In genomic region chr6:75424610-75425548, GRCh38 we compare ENCODE assay signal across 13 cellular contexts.
A peak's percentile ranks its signal among the peaks of the same experiment; 100 is the strongest.
DNase-seq lines count a peak whose midpoint lies in the region; ATAC-seq, FAIRE-seq and TF ChIP-seq lines count a peak whose summit lies in the region.
"Had no signal": no experiment of that assay in that cellular context is flagged by ENCODE, and none has a peak within 500 bp of the region (broad histone marks: within the 10 kb centered on the region; RNA-seq: fewer than 3 reads in every experiment).

No MANE protein-coding gene starts in this region.

- H2BK12ac ChIP-seq in H9 (ENCODE audit: insufficient read length, low read depth, low read length): no peak overlapping the region

- no peak overlapping the region for H2BK120ac ChIP-seq in H9 (ENCODE audit: low read depth, low read length, poor library complexity, severe bottlenecking)

- in situ Hi-C loops in GM23248 (cut with MboI): no loop called here

- WGBS in A549 (ENCODE audit: missing lambda C conversion rate): 57% methylated on average over 4 of the region's 4 CpGs
- WGBS in GM23248 (ENCODE audit: low coverage in 1 of 2, low lambda C conversion rate in 2 of 2, missing lambda C conversion rate in 2 of 2), 2 experiments: 63 to 64% methylated on average over 4 of the region's 4 CpGs
- WGBS in SK-N-SH (ENCODE audit: low lambda C conversion rate): 33% methylated on average over 4 of the region's 4 CpGs
- no CpG with 5 or more reads among the region's 4 CpGs for WGBS in H9 (ENCODE audit: extremely low coverage, insufficient read length, low lambda C conversion rate)

- no peaks in the 10 kb centered on the region for H3K9me3 ChIP-seq in A549
- no peaks in the 10 kb centered on the region for H3K9me3 ChIP-seq in GM23248 (ENCODE audit: low read depth)
- no peaks in the 10 kb centered on the region for H3K9me3 ChIP-seq in SK-N-SH
- H3K9me3 ChIP-seq in H9 (ENCODE audit: control insufficient read depth, low read depth, low read length): no peaks in the 10 kb centered on the region
- H3K9me3 ChIP-seq: body of pancreas, pancreas had no signal

- no peak for TF ChIP-seq RAD21 in A549 (conservative IDR thresholded peaks at IDR 0.05 in 1 of 2, IDR thresholded peaks at IDR 0.05 in 1 of 2)
- TF ChIP-seq RAD21 in SK-N-SH (IDR thresholded peaks at IDR 0.05; ENCODE audit: low read length): no peak

- no peak overlapping the region for H3K27ac Mint-ChIP-seq in H9

- peaks cover 0 to 1% of the 10 kb centered on the region in 2 experiments; a peak in 2 of 5 replicates for H3K9me3 Mint-ChIP-seq in H9
- H3K9me3 Mint-ChIP-seq: effector memory CD8-positive, alpha-beta T cell had no signal

- TF ChIP-seq CTCF in A549 (IDR thresholded peaks at IDR 0.05) (no peak), SK-N-SH (IDR thresholded peaks at IDR 0.05) (no peak), foreskin keratinocyte (conservative IDR thresholded peaks at IDR 0.05) (peak; percentile 3), H9 (conservative IDR thresholded peaks at IDR 0.05) (no peak)

- H3K4me3 Mint-ChIP-seq in H9: no peak overlapping the region
- H3K4me3 Mint-ChIP-seq: effector memory CD8-positive, alpha-beta T cell had no signal

- peak in 1 of 2 experiments; percentile 34; a peak in 2 of 6 replicates for ATAC-seq in A549
- ATAC-seq in foreskin keratinocyte: peak; percentile 81
- no peak for ATAC-seq in GM21528 (IDR thresholded peaks at IDR 0.05; ENCODE audit: low FRiP score, unreplicated experiment)
- ATAC-seq in GM21381 (IDR thresholded peaks at IDR 0.05; ENCODE audit: unreplicated experiment): no peak
- ATAC-seq: body of pancreas; effector memory CD8-positive, alpha-beta T cell; pancreas had no signal

- no peak overlapping the region for H3K14ac ChIP-seq in H9 (ENCODE audit: insufficient read depth, low read length)

- H3K36me3 ChIP-seq in GM23248 (ENCODE audit: low read depth) (no peaks in the 10 kb centered on the region), SK-N-SH (replicated peaks in 1 of 2; ENCODE audit: control insufficient read depth in 1 of 2, insufficient read depth in 2 of 2, low read length in 1 of 2) (no peaks in the 10 kb centered on the region)
- H3K36me3 ChIP-seq: pancreas had no signal

- H3K4me1 Mint-ChIP-seq in H9: peaks cover 6 to 9% of the 10 kb centered on the region in 2 experiments

- H4K20me1 ChIP-seq in GM23248 (ENCODE audit: insufficient read depth): no peaks in the 10 kb centered on the region
- no peaks in the 10 kb centered on the region for H4K20me1 ChIP-seq in SK-N-SH (ENCODE audit: insufficient read depth)
- H4K20me1 ChIP-seq in H9 (ENCODE audit: control insufficient read depth, insufficient read depth, insufficient read length): no peaks in the 10 kb centered on the region

- no peak overlapping the region for H2AK5ac ChIP-seq in H9 (ENCODE audit: insufficient read length, low read length)

- TF ChIP-seq POLR2A in A549 (IDR thresholded peaks at IDR 0.05; ENCODE audit: low read length): no peak

- H4K8ac ChIP-seq in H9 (replicated peaks; ENCODE audit: insufficient read length, low read depth, low read length): no peak overlapping the region

- H3K18ac ChIP-seq in H9 (ENCODE audit: insufficient read length, low read depth, low read length): no peak overlapping the region

- H3K27me3 ChIP-seq in GM23248 (replicated peaks; ENCODE audit: insufficient read depth) (no peaks in the 10 kb centered on the region), SK-N-SH (ENCODE audit: insufficient read depth) (no peaks in the 10 kb centered on the region), foreskin keratinocyte (no peaks in the 10 kb centered on the region), H9 (ENCODE audit: insufficient read depth, low read length) (no peaks in the 10 kb centered on the region)
- H3K27me3 ChIP-seq: body of pancreas, pancreas had no signal

- TF ChIP-seq EP300 in A549 (IDR thresholded peaks at IDR 0.05): no peak
- TF ChIP-seq EP300 in SK-N-SH (IDR thresholded peaks at IDR 0.05; ENCODE audit: borderline replicate concordance in 1 of 2, low read depth in 1 of 2, low read length in 1 of 2): peak; percentile 55 to 81; a peak in 3 of 4 replicates

- no peak overlapping the region for H2BK15ac ChIP-seq in H9 (ENCODE audit: low read depth, low read length)

- no peaks in the 10 kb centered on the region for H3K23me2 ChIP-seq in H9 (ENCODE audit: insufficient read length, low read depth, low read length, poor library complexity, severe bottlenecking)

- H3K27ac ChIP-seq in A549 (peak overlapping the region; percentile 37 to 64; a peak in 4 of 6 replicates), GM23248 (no peak overlapping the region), SK-N-SH (ENCODE audit: low read depth in 2 of 2, low read length in 1 of 2) (peak overlapping the region in 1 of 2 experiments; percentile 22; a peak in 1 of 4 replicates), foreskin keratinocyte (no peak overlapping the region), H9 (ENCODE audit: insufficient read length, low read depth, low read length) (no peak overlapping the region)
- H3K27ac ChIP-seq: body of pancreas, pancreas had no signal

- no peaks in the 10 kb centered on the region for H3K79me1 ChIP-seq in H9 (ENCODE audit: insufficient read depth, low read depth, low read length, poor library complexity, severe bottlenecking)

- H3K9ac ChIP-seq in GM23248 (no peak overlapping the region), SK-N-SH (no peak overlapping the region), H9 (ENCODE audit: extremely low read depth, insufficient read length, low read length) (no peak overlapping the region)

- H3K23ac ChIP-seq in H9 (ENCODE audit: insufficient read length, low read depth, low read length): no peak overlapping the region

- no peak overlapping the region for H3K4me3 ChIP-seq in A549
- no peak overlapping the region for H3K4me3 ChIP-seq in GM23248
- no peak overlapping the region for H3K4me3 ChIP-seq in SK-N-SH (ENCODE audit: low read depth in 2 of 2, low read length in 1 of 2)
- H3K4me3 ChIP-seq: body of pancreas, pancreas had no signal

- no peak overlapping the region for H3T11ph ChIP-seq in H9 (ENCODE audit: low read length)

- no peak for FAIRE-seq in A549 (lab: Jason Lieb, UNC)
- FAIRE-seq: pancreas had no signal

- peak overlapping the region; percentile 15; the same call in 1 of the 3 replicates for H3K4me2 ChIP-seq in A549
- H3K4me2 ChIP-seq in GM23248 (ENCODE audit: unreplicated experiment): peak overlapping the region; percentile 30
- H3K4me2 ChIP-seq in SK-N-SH: peak overlapping the region; percentile 8; the same call in 1 of the 2 replicates
- no peak overlapping the region for H3K4me2 ChIP-seq in H9 (ENCODE audit: insufficient read depth, insufficient read length, low read length)

- H3K4me1 ChIP-seq in A549 (peaks cover 46% of the 10 kb centered on the region), GM23248 (ENCODE audit: insufficient read depth) (peaks cover 20% of the 10 kb centered on the region), SK-N-SH (ENCODE audit: control insufficient read depth in 1 of 2, insufficient read depth in 2 of 2, low read depth in 1 of 2, low read length in 1 of 2) (peaks cover 0 to 19% of the 10 kb centered on the region in 2 experiments; a peak in 3 of 4 replicates), foreskin keratinocyte (peaks cover 11% of the 10 kb centered on the region), H9 (ENCODE audit: insufficient read depth, low read length) (no peaks in the 10 kb centered on the region)
- H3K4me1 ChIP-seq: body of pancreas, pancreas had no signal

- POLR2A ChIA-PET in A549 (lab: Yijun Ruan, JAX): interaction anchor here (0.6 kb wide), 1 partner anchor 71 kb away, joined by 4 read pairs; no protein-coding TSS in a partner anchor
- POLR2A ChIA-PET in SK-N-SH (lab: Yijun Ruan, JAX): no interaction called here

- peaks cover 0 to 4% (median 0%) of the 10 kb centered on the region in 3 experiments; a peak in 2 of 7 replicates for H3K36me3 Mint-ChIP-seq in H9 (ENCODE audit: insufficient read depth in 1 of 3, low read depth in 3 of 3)

- H3K4ac ChIP-seq in H9 (ENCODE audit: low read depth, low read length): no peak overlapping the region

- H3K27me3 Mint-ChIP-seq in H9 (ENCODE audit: low read depth): no peaks in the 10 kb centered on the region; the same call in 1 of the 2 replicates

- H3K79me2 ChIP-seq in GM23248 (ENCODE audit: insufficient read depth) (no peaks in the 10 kb centered on the region), SK-N-SH (ENCODE audit: insufficient read depth) (no peaks in the 10 kb centered on the region), H9 (ENCODE audit: insufficient read depth, low read length) (no peaks in the 10 kb centered on the region)

- no peak overlapping the region for H3K56ac ChIP-seq in H9 (ENCODE audit: insufficient read length, low read depth, low read length)

- H2BK5ac ChIP-seq in H9 (ENCODE audit: insufficient read length, low read length): no peak overlapping the region

- H3K9me2 ChIP-seq in GM23248 (ENCODE audit: insufficient read depth) (no peaks in the 10 kb centered on the region), SK-N-SH (no peaks in the 10 kb centered on the region)

- H2BK20ac ChIP-seq in H9 (ENCODE audit: low read depth, low read length, poor library complexity, severe bottlenecking): no peak overlapping the region

- H2AFZ ChIP-seq in GM23248 (no peak overlapping the region), SK-N-SH (ENCODE audit: low read depth) (no peak overlapping the region), H9 (ENCODE audit: low read length) (no peak overlapping the region)

- H4K91ac ChIP-seq in H9 (ENCODE audit: insufficient read length, low read depth, low read length): no peak overlapping the region

- CTCF ChIA-PET in A549 (lab: Yijun Ruan, JAX) (no interaction called here), SK-N-SH (lab: Yijun Ruan, JAX) (no interaction called here)

- DNase-seq in A549 (ENCODE audit: low read depth in 1 of 2, low spot score in 1 of 2) (no peak), GM23248 (peak; percentile 62), SK-N-SH (no peak), foreskin keratinocyte (peak in 1 of 2 donors; percentile 41), H9 (no peak)
- no peak for DNase-seq in effector CD4-positive, alpha-beta T cell
- DNase-seq: AML-193; body of pancreas; effector memory CD8-positive, alpha-beta T cell; midbrain; pancreas had no signal

- H4K5ac ChIP-seq in H9 (ENCODE audit: insufficient read length, low read depth, low read length): no peak overlapping the region

- H3F3A ChIP-seq in GM23248 (ENCODE audit: insufficient read depth): peaks cover 22% of the 10 kb centered on the region
- H3F3A ChIP-seq in SK-N-SH (replicated peaks; ENCODE audit: insufficient read depth): peaks cover 18% of the 10 kb centered on the region

TF ChIP-seq in A549, 52 proteins besides CTCF, POLR2A, EP300 and RAD21 (continues in another document):
- TF ChIP-seq TP53 (CRISPR knock-in tag; IDR thresholded peaks at IDR 0.05): no peak
- TF ChIP-seq NR3C1 (IDR thresholded peaks at IDR 0.05): no peak
- no peak for TF ChIP-seq SMC3 (IDR thresholded peaks at IDR 0.05)
- TF ChIP-seq MAFK (IDR thresholded peaks at IDR 0.05; ENCODE audit: partially characterized antibody): peak; percentile 65
- no peak for TF ChIP-seq HEYL (CRISPR knock-in tag; IDR thresholded peaks at IDR 0.05)

TF ChIP-seq in SK-N-SH, 30 proteins besides CTCF, POLR2A, EP300 and RAD21 (continues in another document):
- TF ChIP-seq YY1 (IDR thresholded peaks at IDR 0.05; ENCODE audit: low read depth): no peak
- TF ChIP-seq FOSL2 (IDR thresholded peaks at IDR 0.05; ENCODE audit: borderline replicate concordance, low read depth): peak; percentile 5; the same call in 1 of the 2 replicates
- TF ChIP-seq ELF1 (IDR thresholded peaks at IDR 0.05): no peak
- no peak for TF ChIP-seq RFX5 (IDR thresholded peaks at IDR 0.05; ENCODE audit: low read length)

Comparison
In these comparisons a context has a peak if more than half of its experiments do, and no peak if none do; other contexts are left out.
1. H3K27ac ChIP-seq: peak in A549 (2 of 2); none in GM23248 (single experiment), foreskin keratinocyte (single experiment) and H9 (single experiment).
2. Of the 12 proteins assayed by ChIP-seq in both A549 and SK-N-SH: peak only in A549: none; only in SK-N-SH: EP300 and PBX3; in both: none; in neither: 9; mixed calls (peak in some experiments, not most) for 1.